8 cellular contexts compared by ENCODE assay signal in the genomic region with DNA sequence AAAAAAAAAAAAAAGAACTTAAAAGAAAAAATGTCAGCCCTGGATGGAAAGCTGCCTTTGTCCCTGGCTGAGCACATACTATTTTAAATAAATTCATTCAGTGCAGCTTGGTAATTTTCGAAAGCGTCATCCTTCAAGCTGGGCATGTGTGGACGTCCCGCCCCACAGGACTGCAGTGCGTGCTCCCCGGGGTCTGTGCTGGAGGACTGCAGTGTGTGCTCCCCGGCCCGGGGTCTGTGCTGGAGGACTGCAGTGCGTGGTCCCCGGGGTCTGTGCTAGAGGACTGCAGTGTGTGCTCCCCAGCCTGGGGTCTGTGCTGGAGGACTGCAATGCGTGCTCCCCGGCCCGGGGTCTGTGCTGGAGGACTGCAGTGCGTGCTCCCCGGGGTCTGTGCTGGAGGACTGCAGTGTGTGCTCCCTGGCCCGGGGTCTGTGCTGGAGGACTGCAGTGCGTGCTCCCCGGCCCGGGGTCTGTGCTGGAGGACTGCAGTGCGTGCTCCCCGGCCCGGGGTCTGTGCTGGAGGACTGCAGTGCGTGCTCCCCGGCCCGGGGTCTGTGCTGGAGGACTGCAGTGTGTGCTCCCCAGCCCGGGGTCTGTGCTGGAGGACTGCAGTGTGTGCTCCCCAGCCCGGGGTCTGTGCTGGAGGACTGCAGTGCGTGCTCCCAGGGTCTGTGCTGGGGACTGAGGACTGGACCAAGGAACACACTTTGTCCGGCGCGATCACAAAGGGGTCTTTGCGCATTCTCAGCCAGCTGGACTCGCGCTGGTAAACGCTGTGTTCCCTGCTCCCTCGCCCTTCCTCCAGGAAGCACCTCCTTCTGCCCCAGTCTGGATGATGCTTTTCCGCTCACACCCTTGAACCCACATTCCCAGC.
A peak's percentile ranks its signal among the peaks of the same experiment; 100 is the strongest.
DNase-seq lines count a peak whose midpoint lies in the region; ATAC-seq, FAIRE-seq and TF ChIP-seq lines count a peak whose summit lies in the region.
"Not testable (repeated sequence)": the region's sequence is repeated elsewhere in the genome, so short reads cannot be mapped to it uniquely, and the experiment has no call there.

No MANE protein-coding gene starts in this region.

- H4K20me1 ChIP-seq in BLaER1 treated with 17β-estradiol and CSF1 and Interleukin-3, amounts not matched to agents 10 nM and 100 nM; K562 (replicated peaks; ENCODE audit: control insufficient read depth, insufficient read depth, low read length): not testable (repeated sequence)

- FAIRE-seq in K562 (lab: Jason Lieb, UNC): not testable (repeated sequence)

- H3K4me3 Mint-ChIP-seq in endodermal cell: not testable (repeated sequence)

- H3K79me2 ChIP-seq in K562 (ENCODE audit: control insufficient read depth, insufficient read depth, low read length): not testable (repeated sequence)

- DNase-seq in RWPE2 (ENCODE audit: low spot score): peak; percentile 51
- DNase-seq in K562 (ENCODE audit: extremely low read depth in 1 of 4, low spot score in 3 of 4); left ventricle myocardium inferior; thyroid gland: not testable (repeated sequence)
- peak; percentile 20 for DNase-seq in endodermal cell
- peak; percentile 53 for DNase-seq in mesenteric fat pad (ENCODE audit: low spot score)

- not testable (repeated sequence) for H2AFZ ChIP-seq in K562 (ENCODE audit: low read depth, low read length)

- TF ChIP-seq RAD21 in K562 (CRISPR knock-in tag; conservative IDR thresholded peaks at IDR 0.05 in 1 of 2, IDR thresholded peaks at IDR 0.05 in 1 of 2): not testable (repeated sequence)

- 90% methylated on average over 19 of the region's 37 CpGs for WGBS in K562 (ENCODE audit: insufficient coverage, low coverage, missing lambda C conversion rate)
- WGBS in endodermal cell (ENCODE audit: insufficient coverage in 1 of 2, insufficient read length in 1 of 2), 2 experiments: 89 to 95% methylated on average over 7 to 37 of the region's 37 CpGs
- 66 to 80% methylated on average over 16 to 21 of the region's 37 CpGs for WGBS in thyroid gland, 2 donors

- H3K36me3 ChIP-seq in BLaER1 treated with 17β-estradiol and CSF1 and Interleukin-3, amounts not matched to agents 10 nM and 100 nM; RWPE2 (ENCODE audit: low read depth); K562 (ENCODE audit: control insufficient read depth, insufficient read depth, low read length); endodermal cell (ENCODE audit: control insufficient read depth, insufficient read depth, low read length); left ventricle myocardium inferior; rectal smooth muscle tissue (ENCODE audit: control insufficient read depth, insufficient read depth, low read length); thyroid gland: not testable (repeated sequence)

- in situ Hi-C loops in K562 (cut with MboI): not testable (repeated sequence)

- not testable (repeated sequence) for TF ChIP-seq CTCF in RWPE2 (IDR thresholded peaks at IDR 0.05; ENCODE audit: poor library complexity, severe bottlenecking); K562 (IDR thresholded peaks at IDR 0.05 in 2 of 3, conservative IDR thresholded peaks at IDR 0.05 in 1 of 3; ENCODE audit: insufficient read depth in 2 of 3, low read depth in 1 of 3, low read length in 3 of 3); endodermal cell (conservative IDR thresholded peaks at IDR 0.05); left ventricle myocardium inferior (IDR thresholded peaks at IDR 0.05; ENCODE audit: borderline replicate concordance); thyroid gland (IDR thresholded peaks at IDR 0.05)

- intact Hi-C loops in K562 (cut with micrococcal nuclease); thyroid gland (cut with DNase I): not testable (repeated sequence)
- intact Hi-C loops in left ventricle myocardium inferior (cut with micrococcal nuclease): loop anchor here (5.0 kb wide), 1 partner anchor 123 kb away; no protein-coding TSS in a partner anchor

- peaks cover 0 to 17% (median 9%) of the 10 kb centered on the region in 10 experiments; a peak in 16 of 20 replicates for H3K4me1 ChIP-seq in BLaER1 treated with 17β-estradiol and CSF1 and Interleukin-3, amounts not matched to agents 10 nM and 100 nM
- not testable (repeated sequence) for H3K4me1 ChIP-seq in RWPE2 (ENCODE audit: insufficient read depth, poor library complexity, severe bottlenecking); endodermal cell (ENCODE audit: control insufficient read depth, insufficient read depth, low read length)
- H3K4me1 ChIP-seq in K562 (replicated peaks in 1 of 2; ENCODE audit: control insufficient read depth in 2 of 2, insufficient read depth in 2 of 2, low read length in 2 of 2) (peaks cover 23 to 30% of the 10 kb centered on the region in 2 experiments), left ventricle myocardium inferior (peaks cover 59% of the 10 kb centered on the region), rectal smooth muscle tissue (ENCODE audit: control insufficient read depth, insufficient read depth, low read length) (peaks cover 20% of the 10 kb centered on the region), thyroid gland (peaks cover 19 to 49% of the 10 kb centered on the region in 2 donors)

- H3K4me2 ChIP-seq in BLaER1 treated with 17β-estradiol and CSF1 and Interleukin-3, amounts not matched to agents 10 nM and 100 nM: peak overlapping the region in 10 of 11 experiments; percentile 19 to 58 (median 52); a peak in 17 of 22 replicates
- H3K4me2 ChIP-seq in K562 (ENCODE audit: insufficient read depth, low read length): not testable (repeated sequence)

- H3K9ac ChIP-seq in BLaER1 treated with 17β-estradiol and CSF1 and Interleukin-3, amounts not matched to agents 10 nM and 100 nM; endodermal cell (ENCODE audit: extremely low read depth, low read length, poor library complexity, severe bottlenecking); rectal smooth muscle tissue (ENCODE audit: low read length): not testable (repeated sequence)
- H3K9ac ChIP-seq in K562 (ENCODE audit: insufficient read depth in 1 of 2, low read depth in 2 of 2, low read length in 2 of 2): peak overlapping the region in 1 of 2 experiments; percentile 61; a peak in 1 of 4 replicates

- H3K27me3 ChIP-seq in BLaER1 treated with 17β-estradiol and CSF1 and Interleukin-3, amounts not matched to agents 10 nM and 100 nM: peaks cover 0 to 15% (median 0%) of the 10 kb centered on the region in 11 experiments; a peak in 6 of 22 replicates
- not testable (repeated sequence) for H3K27me3 ChIP-seq in RWPE2 (ENCODE audit: insufficient read depth, poor library complexity, severe bottlenecking); K562 (ENCODE audit: control insufficient read depth in 2 of 2, insufficient read depth in 2 of 2, low read length in 2 of 2); endodermal cell (ENCODE audit: control insufficient read depth, insufficient read depth, low read length, poor library complexity, severe bottlenecking); left ventricle myocardium inferior (ENCODE audit: low read depth); rectal smooth muscle tissue (ENCODE audit: control insufficient read depth, insufficient read depth, low read length); thyroid gland

- H3K36me3 Mint-ChIP-seq in endodermal cell (ENCODE audit: low read depth): not testable (repeated sequence)

- peaks cover 20% of the 10 kb centered on the region for H3K4me1 Mint-ChIP-seq in endodermal cell

- H3K9me3 ChIP-seq in BLaER1 treated with 17β-estradiol and CSF1 and Interleukin-3, amounts not matched to agents 10 nM and 100 nM (replicated peaks in 1 of 11); RWPE2 (ENCODE audit: severe bottlenecking); K562 (replicated peaks; ENCODE audit: control insufficient read depth, insufficient read depth, low read depth, low read length); endodermal cell (ENCODE audit: control insufficient read depth, low read length); left ventricle myocardium inferior (replicated peaks); thyroid gland: not testable (repeated sequence)

- H3K27ac ChIP-seq in BLaER1 treated with 17β-estradiol and CSF1 and Interleukin-3, amounts not matched to agents 10 nM and 100 nM; RWPE2 (ENCODE audit: poor library complexity, severe bottlenecking); K562 (ENCODE audit: extremely low read depth, low read depth, low read length); endodermal cell (ENCODE audit: low read depth, low read length): not testable (repeated sequence)
- H3K27ac ChIP-seq in left ventricle myocardium inferior (replicated peaks) (peak overlapping the region; percentile 96), rectal smooth muscle tissue (ENCODE audit: low read depth, low read length) (peak overlapping the region; percentile 74), thyroid gland (peak overlapping the region in 2 of 3 donors; percentile 15 to 36)

- H3K9me1 ChIP-seq in K562 (ENCODE audit: control insufficient read depth, insufficient read depth, low read length): not testable (repeated sequence)

- not testable (repeated sequence) for H3K4me3 ChIP-seq in BLaER1 treated with 17β-estradiol and CSF1 and Interleukin-3, amounts not matched to agents 10 nM and 100 nM; RWPE2 (ENCODE audit: severe bottlenecking); K562; endodermal cell (ENCODE audit: low read length); rectal smooth muscle tissue (ENCODE audit: low read length); thyroid gland (replicated peaks in 1 of 3)
- peak overlapping the region; percentile 36 for H3K4me3 ChIP-seq in left ventricle myocardium inferior

- CTCF ChIA-PET in K562 (lab: Yijun Ruan, JAX; ENCODE audit: low intra/inter-chr PET ratio): not testable (repeated sequence)

- H3K27ac Mint-ChIP-seq in endodermal cell: not testable (repeated sequence)

- not testable (repeated sequence) for ATAC-seq in RWPE2 (ENCODE audit: low read depth); K562

- BruUV-seq in K562 (replicated peaks; lab: Mats Ljungman, UMichigan): not testable (repeated sequence)

- POLR2A ChIA-PET in K562 (lab: Yijun Ruan, JAX): interaction anchor here (0.7 to 1.3 kb wide), 3 partner anchors 9 to 322 kb away, joined by 3 to 7 read pairs (median 6); no protein-coding TSS in a partner anchor

- not testable (repeated sequence) for H3K27me3 Mint-ChIP-seq in endodermal cell (ENCODE audit: insufficient read depth)

- TF ChIP-seq POLR2A in K562 (conservative IDR thresholded peaks at IDR 0.05); thyroid gland (IDR thresholded peaks at IDR 0.05): not testable (repeated sequence)

- not testable (repeated sequence) for TF ChIP-seq EP300 in K562 (IDR thresholded peaks at IDR 0.05; ENCODE audit: low read length)

- H3K9me3 Mint-ChIP-seq in endodermal cell: not testable (repeated sequence)
